Comparison of ENCODE assay signal across 17 cellular contexts in genomic region chr7:140056431-140056830, GRCh38.
"Had no signal": no experiment of that assay in that cellular context is flagged by ENCODE, and none has a peak within 500 bp of the region (broad histone marks: within the 10 kb centered on the region; RNA-seq: fewer than 3 reads in every experiment).

No MANE protein-coding gene starts in this region.

- ATAC-seq: left lobe of liver; lower lobe of right lung; naive thymus-derived CD4-positive, alpha-beta T cell; right cardiac atrium had no signal

- H3K27ac Mint-ChIP-seq: activated naive CD8-positive, alpha-beta T cell treated with anti-CD3 and anti-CD28 coated beads for 36 hours; endodermal cell; stimulated activated naive CD8-positive, alpha-beta T cell treated with anti-CD3 and anti-CD28 coated beads, Interleukin-15, Interleukin-2, amounts not matched to agents 100 ng/mL and 50 ng/mL, for 24 hours had no signal

- DNase-seq: activated CD8-positive, alpha-beta memory T cell treated with anti-CD3 and anti-CD28 coated beads, Interleukin-2, amount 50 U/mL, for 4 hours; activated naive CD4-positive, alpha-beta T cell treated with Interleukin-2 at 50 U/mL for 16 hours; activated naive CD8-positive, alpha-beta T cell treated with anti-CD3 and anti-CD28 coated beads for 36 hours; activated T-cell treated with anti-CD3 and anti-CD28 coated beads, Interleukin-2, amount 50 U/mL, for 48 hours; central memory CD4-positive, alpha-beta T cell; dorsolateral prefrontal cortex; endodermal cell; lower lobe of right lung; naive thymus-derived CD4-positive, alpha-beta T cell; right cardiac atrium; stimulated activated CD4-positive, alpha-beta T cell treated with anti-CD3 and anti-CD28 coated beads, Interleukin-4, amount 100 ng/mL, for 24 hours; substantia nigra had no signal

- H3K27me3 Mint-ChIP-seq: activated naive CD8-positive, alpha-beta T cell treated with anti-CD3 and anti-CD28 coated beads for 36 hours; naive thymus-derived CD4-positive, alpha-beta T cell; stimulated activated naive CD8-positive, alpha-beta T cell treated with anti-CD3 and anti-CD28 coated beads, Interleukin-15, Interleukin-2, amounts not matched to agents 100 ng/mL and 50 ng/mL, for 24 hours had no signal

- H3K27ac ChIP-seq: dorsolateral prefrontal cortex, epithelial cell of prostate, lower lobe of right lung, prostate gland, thyroid gland had no signal

- H3K4me1 Mint-ChIP-seq: endodermal cell had no signal

- H3K4me3 Mint-ChIP-seq: activated naive CD8-positive, alpha-beta T cell treated with anti-CD3 and anti-CD28 coated beads for 36 hours; endodermal cell; naive thymus-derived CD4-positive, alpha-beta T cell; stimulated activated naive CD8-positive, alpha-beta T cell treated with anti-CD3 and anti-CD28 coated beads, Interleukin-15, Interleukin-2, amounts not matched to agents 100 ng/mL and 50 ng/mL, for 24 hours had no signal

- H3K9me3 ChIP-seq: lower lobe of right lung, prostate gland, thyroid gland had no signal

- H3K36me3 ChIP-seq: prostate gland, thyroid gland had no signal

- H3K9me3 Mint-ChIP-seq: activated naive CD8-positive, alpha-beta T cell treated with anti-CD3 and anti-CD28 coated beads for 36 hours; stimulated activated naive CD8-positive, alpha-beta T cell treated with anti-CD3 and anti-CD28 coated beads, Interleukin-15, Interleukin-2, amounts not matched to agents 100 ng/mL and 50 ng/mL, for 24 hours had no signal

- H3K27me3 ChIP-seq: dorsolateral prefrontal cortex, thyroid gland had no signal

- H3K4me3 ChIP-seq: dorsolateral prefrontal cortex, lower lobe of right lung, prostate gland, thyroid gland had no signal
